8 cellular contexts compared by ENCODE assay signal in genomic region chr12:85866929-85867776, GRCh38. TPM values are rescaled to one million over a fixed set of nuclear protein-coding genes. Genes with fewer than 3 reads are reported as not detected.
A peak's percentile ranks its signal among the peaks of the same experiment; 100 is the strongest.
DNase-seq lines count a peak whose midpoint lies in the region; ATAC-seq, FAIRE-seq and TF ChIP-seq lines count a peak whose summit lies in the region.

No MANE protein-coding gene starts in this region.

- POLR2A ChIA-PET in GM12878 (lab: Charles Lee): interaction anchor here (0.6 kb wide), 1 partner anchor 46 kb away, joined by 3 read pairs; no protein-coding TSS in a partner anchor

- H3K4me2 ChIP-seq in DND-41 (ENCODE audit: insufficient read depth, low read length) (no peak overlapping the region), GM12878 (ENCODE audit: control insufficient read depth, insufficient read depth) (no peak overlapping the region)

- TF ChIP-seq EP300 in GM12878 (IDR thresholded peaks at IDR 0.05; ENCODE audit: borderline replicate concordance in 1 of 2, control insufficient read depth in 1 of 2, low read depth in 2 of 2, low read length in 2 of 2): no peak

- H3K4me3 ChIP-seq in DND-41 (ENCODE audit: low read depth in 1 of 2, low read length in 2 of 2) (no peak overlapping the region), GM12878 (no peak overlapping the region), thyroid gland (replicated peaks in 1 of 3) (no peak overlapping the region)

- 27% methylated on average over 5 of the region's 5 CpGs for WGBS in GM12878 (ENCODE audit: insufficient coverage, insufficient replicate concordance, low lambda C conversion rate, missing lambda C conversion rate)
- 29 to 32% methylated on average over 5 of the region's 5 CpGs for WGBS in thyroid gland, 2 donors

- BruUV-seq in GM12878 (replicated peaks; lab: Mats Ljungman, UMichigan): no TSS peak

- H3K27ac ChIP-seq in DND-41 (ENCODE audit: low read length): no peak overlapping the region
- no peak overlapping the region for H3K27ac ChIP-seq in GM12878 (ENCODE audit: control insufficient read depth, insufficient read depth)
- H3K27ac ChIP-seq in thyroid gland: no peak overlapping the region

- H3K79me2 ChIP-seq in DND-41 (ENCODE audit: insufficient read depth, low read length) (no peaks in the 10 kb centered on the region), GM12878 (ENCODE audit: control insufficient read depth, insufficient read depth, low read length) (no peaks in the 10 kb centered on the region)

- FAIRE-seq in GM12878 (lab: Jason Lieb, UNC): peak; percentile 79

- RAD21 ChIA-PET in GM12878 (lab: Charles Lee; ENCODE audit: unreplicated experiment): interaction anchor here (0.6 to 3.8 kb wide), 20 partner anchors 9 to 442 kb away, joined by 3 to 30 read pairs (median 4); no protein-coding TSS in a partner anchor

- H4K20me1 ChIP-seq in DND-41 (ENCODE audit: insufficient read depth, low read length) (no peaks in the 10 kb centered on the region), GM12878 (ENCODE audit: control insufficient read depth, insufficient read depth) (no peaks in the 10 kb centered on the region)

- peak; percentile 57; the same call in 1 of the 3 replicates for ATAC-seq in DND-41 (ENCODE audit: insufficient read depth, low read depth)
- ATAC-seq in GM19395 (IDR thresholded peaks at IDR 0.05; ENCODE audit: unreplicated experiment): peak; percentile 98
- ATAC-seq in HG03175 (IDR thresholded peaks at IDR 0.05; ENCODE audit: unreplicated experiment): peak; percentile 98
- peak; percentile 92 for ATAC-seq in GM12878

- CTCF ChIA-PET in GM12878 (lab: Yijun Ruan, JAX): interaction anchor here (0.6 to 9.3 kb wide), 59 partner anchors 9 to 790 kb away, joined by 3 to 86 read pairs (median 4); no protein-coding TSS in a partner anchor

- H3K4me1 ChIP-seq in DND-41 (ENCODE audit: insufficient read depth, low read length) (no peaks in the 10 kb centered on the region), GM12878 (ENCODE audit: control insufficient read depth, insufficient read depth, low read length) (no peaks in the 10 kb centered on the region), thyroid gland (no peaks in the 10 kb centered on the region)

- no peak for TF ChIP-seq POLR2A in GM12878 (IDR thresholded peaks at IDR 0.05; ENCODE audit: low read depth, low read length)
- no peak for TF ChIP-seq POLR2A in thyroid gland (IDR thresholded peaks at IDR 0.05)

- H3K9ac ChIP-seq in DND-41 (ENCODE audit: low read depth, low read length) (no peak overlapping the region), GM12878 (ENCODE audit: control insufficient read depth, insufficient read depth, low read length) (no peak overlapping the region)

- H3K9me3 ChIP-seq in DND-41 (ENCODE audit: insufficient read depth, low read length, severe bottlenecking): no peaks in the 10 kb centered on the region
- H3K9me3 ChIP-seq in GM12878 (replicated peaks; ENCODE audit: control insufficient read depth, insufficient read depth, low read length): no peaks in the 10 kb centered on the region
- no peaks in the 10 kb centered on the region for H3K9me3 ChIP-seq in thyroid gland

- no peak overlapping the region for H2AFZ ChIP-seq in DND-41 (ENCODE audit: low read depth, low read length)
- no peak overlapping the region for H2AFZ ChIP-seq in GM12878 (ENCODE audit: control insufficient read depth, low read depth, low read length)

- peak; percentile 68 for TF ChIP-seq CTCF in DND-41 (IDR thresholded peaks at IDR 0.05; ENCODE audit: borderline replicate concordance, extremely low read depth, low read length, poor library complexity, severe bottlenecking)
- peak; percentile 68 to 76 (median 69) for TF ChIP-seq CTCF in GM12878 (IDR thresholded peaks at IDR 0.05 in 2 of 3, conservative IDR thresholded peaks at IDR 0.05 in 1 of 3; ENCODE audit: control insufficient read depth in 2 of 3, extremely low read depth in 1 of 3, insufficient read depth in 1 of 3, low read depth in 3 of 3, low read length in 3 of 3)
- peak; percentile 63 to 88 (median 72) for TF ChIP-seq CTCF in thyroid gland (IDR thresholded peaks at IDR 0.05)

- peak; percentile 75 for TF ChIP-seq RAD21 in GM12878 (IDR thresholded peaks at IDR 0.05; ENCODE audit: insufficient read depth, low read depth, low read length)

- intact Hi-C loops in GM12878 (cut with micrococcal nuclease; ENCODE audit: unreplicated experiment) (loop anchor here (1.0 kb wide), 2 partner anchors 292 to 399 kb away; no protein-coding TSS in a partner anchor), thyroid gland (cut with DNase I) (loop anchor here (5.0 kb wide), 1 partner anchor 290 kb away; no protein-coding TSS in a partner anchor)

- in situ Hi-C loops in GM12878 (cut with MboI): loop anchor here (5.0 kb wide), 2 partner anchors 290 to 400 kb away; no protein-coding TSS in a partner anchor

- DNase-seq in DND-41 (no peak), NCI-H2171 treated with DMSO at 0.1 percent for 48 hours (lab: John Stamatoyannopoulos, UW) (peak; percentile 40), GM12878 (ENCODE audit: low read depth, low spot score) (no peak), iris pigment epithelial cell (ENCODE audit: low read depth) (peak; percentile 74), thyroid gland (peak; percentile 30 to 32)
- no peak for DNase-seq in activated CD8-positive, alpha-beta memory T cell treated with anti-CD3 and anti-CD28 coated beads, Interleukin-2, amount 50 U/mL, for 4 hours

- no peaks in the 10 kb centered on the region for H3K27me3 ChIP-seq in DND-41 (ENCODE audit: insufficient read depth, low read length, poor library complexity)
- no peaks in the 10 kb centered on the region for H3K27me3 ChIP-seq in GM12878 (replicated peaks in 1 of 2; ENCODE audit: control insufficient read depth in 2 of 2, insufficient read depth in 2 of 2, low read length in 1 of 2)
- H3K27me3 ChIP-seq in thyroid gland: no peaks in the 10 kb centered on the region

- H3K36me3 ChIP-seq in DND-41 (ENCODE audit: insufficient read depth, low read length) (no peaks in the 10 kb centered on the region), GM12878 (ENCODE audit: control insufficient read depth in 2 of 2, insufficient read depth in 2 of 2, low read length in 1 of 2) (no peaks in the 10 kb centered on the region), thyroid gland (no peaks in the 10 kb centered on the region)

- SMC1A ChIA-PET in GM12878 (lab: Charles Lee; ENCODE audit: uncharacterized antibody, unreplicated experiment): interaction anchor here (0.5 to 7.3 kb wide), 27 partner anchors 10 to 558 kb away, joined by 3 to 40 read pairs (median 4); no protein-coding TSS in a partner anchor

TF ChIP-seq in GM12878, 131 proteins besides CTCF, POLR2A, EP300 and RAD21 (continues in another document):
- no peak for TF ChIP-seq ETV6 (conservative IDR thresholded peaks at IDR 0.05 in 1 of 2, IDR thresholded peaks at IDR 0.05 in 1 of 2; ENCODE audit: borderline replicate concordance in 1 of 2, low read depth in 1 of 2)

RNA-seq across cellular contexts. Expression of gene NTS, which starts 6.9 kb away (rescaled TPM):
- total RNA-seq in GM12878 (2013; cell fraction: nucleolus; rRNA removed): not detected in 2 replicates
- total RNA-seq in GM12878 (2014; rRNA removed): not detected in 2 replicates
- total RNA-seq in GM12878 (2014; rRNA removed; fragmentation: Illumina TruSeq; extraction: Trizol): not detected in 2 replicates
- total RNA-seq in GM12878 (2021): not detected in 2 replicates
- polyA plus RNA-seq in GM12878 (2011; ENCODE audit: low read depth): not detected
- polyA plus RNA-seq in GM12878 (2011; rRNA removed): 0.05 TPM in 1 of 2 replicates, not detected in the other
- polyA plus RNA-seq in GM12878 (2011; cell fraction: cytosol; rRNA removed): not detected in 2 replicates
- polyA plus RNA-seq in GM12878 (2011; cell fraction: nucleus; rRNA removed): not detected in 2 replicates
- not detected in 2 replicates for polyA plus RNA-seq in GM12878 (2012)
- polyA plus RNA-seq in GM12878 (2014; fragmentation: Illumina TruSeq; extraction: Trizol): not detected in 2 replicates
- under 1 TPM in 1 of 2 experiments, not detected in 1; 0.11 TPM for polyA plus RNA-seq in GM12878 (2014; fragmentation: Nextera tagmentation; extraction: Ambion mirVana)
- polyA plus RNA-seq in GM12878 (2014; rRNA removed): not detected in 2 replicates
- not detected for polyA plus RNA-seq in GM12878 (2016; fragmentation: Nextera tagmentation; extraction: Ambion mirVana)
- polyA minus RNA-seq in GM12878 (2011; rRNA and poly(A)+ RNA removed): not detected in 2 replicates
- not detected in 2 replicates for polyA minus RNA-seq in GM12878 (2011; cell fraction: cytosol; rRNA and poly(A)+ RNA removed)
- not detected in 2 replicates for polyA minus RNA-seq in GM12878 (2011; cell fraction: nucleus; rRNA and poly(A)+ RNA removed)
- under 1 TPM in 3 of 4 donors, not detected in 1; 0.45 to 0.81 (median 0.63) TPM for total RNA-seq in thyroid gland

RNA-seq across cellular contexts. Expression of gene RASSF9, which starts 30.9 kb away (rescaled TPM):
- not detected in 2 replicates for total RNA-seq in GM12878 (2013; cell fraction: nucleolus; rRNA removed)
- total RNA-seq in GM12878 (2014; rRNA removed) (under 0.01 TPM in 1 of 2 replicates, not detected in the other), GM12878 (2014; rRNA removed; fragmentation: Illumina TruSeq; extraction: Trizol) (not detected in 2 replicates), GM12878 (2021) (not detected in 2 replicates), thyroid gland (10 to 100 TPM in 2 of 4 donors, 1 to 10 TPM in 2; 8.1 to 11.8 (median 9.7) TPM)
- polyA plus RNA-seq in GM12878 (2011; ENCODE audit: low read depth): not detected
- polyA plus RNA-seq in GM12878 (2011; rRNA removed) (0.10 and 0.19 TPM in 2 replicates), GM12878 (2014; fragmentation: Illumina TruSeq; extraction: Trizol) (not detected in 2 replicates), GM12878 (2014; fragmentation: Nextera tagmentation; extraction: Ambion mirVana) (not detected), GM12878 (2014; rRNA removed) (not detected in 2 replicates), GM12878 (2016; fragmentation: Nextera tagmentation; extraction: Ambion mirVana) (not detected)
- polyA plus RNA-seq in GM12878 (2011; cell fraction: cytosol; rRNA removed): 0.03 and 0.06 TPM in 2 replicates
- polyA plus RNA-seq in GM12878 (2011; cell fraction: nucleus; rRNA removed): 0.04 TPM in 2 replicates
- not detected in 2 replicates for polyA plus RNA-seq in GM12878 (2012)
- polyA minus RNA-seq in GM12878 (2011; rRNA and poly(A)+ RNA removed): 0.05 and 0.07 TPM in 2 replicates
- polyA minus RNA-seq in GM12878 (2011; cell fraction: cytosol; rRNA and poly(A)+ RNA removed): not detected in 2 replicates
- 0.10 and 0.12 TPM in 2 replicates for polyA minus RNA-seq in GM12878 (2011; cell fraction: nucleus; rRNA and poly(A)+ RNA removed)

Comparison
In these comparisons a context has a peak if more than half of its experiments do, and no peak if none do; other contexts are left out.
1. DNase-seq: peak in NCI-H2171 treated with DMSO at 0.1 percent for 48 hours (single experiment), iris pigment epithelial cell (single experiment) and thyroid gland (2 of 2); none in DND-41 (single experiment), GM12878 (single experiment) and activated CD8-positive, alpha-beta memory T cell treated with anti-CD3 and anti-CD28 coated beads, Interleukin-2, amount 50 U/mL, for 4 hours (single experiment).
2. RNA of gene RASSF9, which starts 30.9 kb away (total RNA-seq): 8.1 to 11.8 TPM in thyroid gland; under 0.01 TPM in GM12878; every median in the first group is over 4 times any median in the second.
3. Peak in every context shown above with its lines, with median percentiles within 50 percentile points of each other: ATAC-seq and CTCF ChIP-seq.